ENCODE assay signal across 8 cellular contexts in genomic region chr10:110398419-110399162, GRCh38.
DNase-seq lines count a peak whose midpoint lies in the region; ATAC-seq, FAIRE-seq and TF ChIP-seq lines count a peak whose summit lies in the region.

No MANE protein-coding gene starts in this region.

- H3K4me3 ChIP-seq in AG04449 (ENCODE audit: low read depth, low read length) (no peak overlapping the region), colonic mucosa (no peak overlapping the region), mesenchymal stem cell (ENCODE audit: insufficient read depth in 1 of 2, low read depth in 1 of 2, low read length in 2 of 2) (peak overlapping the region in 1 of 2 experiments; percentile 38)

- no peaks in the 10 kb centered on the region for H3K36me3 ChIP-seq in colonic mucosa
- H3K36me3 ChIP-seq in mesenchymal stem cell (ENCODE audit: control insufficient read depth in 1 of 2, insufficient read depth in 2 of 2, low read depth in 1 of 2, low read length in 2 of 2) = no peaks in the 10 kb centered on the region

- no peak overlapping the region for H3K27ac Mint-ChIP-seq in naive thymus-derived CD8-positive, alpha-beta T cell

- no peaks in the 10 kb centered on the region for H3K79me1 ChIP-seq in mesenchymal stem cell (replicated peaks; ENCODE audit: low read length, poor library complexity, severe bottlenecking)

- no peak overlapping the region for H3K4me2 ChIP-seq in mesenchymal stem cell (ENCODE audit: low read length, poor library complexity, severe bottlenecking)

- peak overlapping the region; percentile 58 for H3K27ac ChIP-seq in colonic mucosa
- peak overlapping the region; percentile 69 for H3K27ac ChIP-seq in mesenchymal stem cell (ENCODE audit: low read length, poor library complexity, severe bottlenecking)

- DNase-seq in AG04449 (ENCODE audit: low read depth, low spot score) (peak; percentile 90), LHCN-M2 (ENCODE audit: low read depth) (peak; percentile 99), colonic mucosa (peak; percentile 90), mesenchymal stem cell (peak; percentile 97), GM19239 (ENCODE audit: insufficient read length, low spot score) (no peak)
- no peak for DNase-seq in stimulated activated naive CD4-positive, alpha-beta T cell (lab: John Stamatoyannopoulos, UW)
- no peak for DNase-seq in naive thymus-derived CD8-positive, alpha-beta T cell

- peak overlapping the region; percentile 48 for H4K91ac ChIP-seq in mesenchymal stem cell (ENCODE audit: low read length)

- no peak for FAIRE-seq in GM19239 (lab: Jason Lieb, UNC)

- 29% methylated on average over 9 of the region's 9 CpGs for WGBS in mesenchymal stem cell

- H3K27me3 ChIP-seq in colonic mucosa (no peaks in the 10 kb centered on the region), mesenchymal stem cell (ENCODE audit: control insufficient read depth in 1 of 2, insufficient read depth in 1 of 2, low read length in 2 of 2) (no peaks in the 10 kb centered on the region)

- H3K23ac ChIP-seq in mesenchymal stem cell (ENCODE audit: low read length in 2 of 2) = no peak overlapping the region

- TF ChIP-seq CTCF in AG04449 (IDR thresholded peaks at IDR 0.05; ENCODE audit: insufficient read depth, low read length, missing control alignments) (no peak), colonic mucosa (IDR thresholded peaks at IDR 0.05) (no peak)

- no peaks in the 10 kb centered on the region for H3K36me3 Mint-ChIP-seq in naive thymus-derived CD8-positive, alpha-beta T cell

- CTCF ChIA-PET in AG04449 (lab: Yijun Ruan, JAX) = interaction anchor here (1.1 to 3.0 kb wide), 4 partner anchors 11 to 148 kb away, joined by 3 to 7 read pairs (median 6); no protein-coding TSS in a partner anchor

- no peak overlapping the region for H3K14ac ChIP-seq in mesenchymal stem cell (ENCODE audit: low read length in 2 of 2)

- no peak overlapping the region for H2AFZ ChIP-seq in mesenchymal stem cell (ENCODE audit: low read depth, low read length)

- H3K4me3 Mint-ChIP-seq in naive thymus-derived CD8-positive, alpha-beta T cell = no peak overlapping the region

- intact Hi-C loops in colonic mucosa (cut with DNase I) = no loop called here

- H3K9ac ChIP-seq in colonic mucosa (ENCODE audit: low read depth in 2 of 2, low read length in 2 of 2) (peak overlapping the region in 1 of 2 donors; percentile 48), mesenchymal stem cell (ENCODE audit: low read length) (peak overlapping the region; percentile 87)

- peak overlapping the region; percentile 68 to 87 for H3K18ac ChIP-seq in mesenchymal stem cell (ENCODE audit: low read depth in 1 of 2, low read length in 2 of 2)

- H3K9me3 ChIP-seq in colonic mucosa (no peaks in the 10 kb centered on the region), mesenchymal stem cell (ENCODE audit: control insufficient read depth, low read length) (no peaks in the 10 kb centered on the region)

- H2BK15ac ChIP-seq in mesenchymal stem cell (ENCODE audit: low read depth, poor library complexity, severe bottlenecking) = no peak overlapping the region

- peak overlapping the region; percentile 50 for H2BK120ac ChIP-seq in mesenchymal stem cell (ENCODE audit: low read depth, low read length)

- POLR2A ChIA-PET in AG04449 (lab: Yijun Ruan, JAX) = interaction anchor here (0.5 to 2.0 kb wide), 3 partner anchors 13 to 100 kb away, joined by 3 to 6 read pairs (median 5); partner anchors contain the start of gene DUSP5
- POLR2A ChIA-PET in naive thymus-derived CD8-positive, alpha-beta T cell (lab: Charles Lee) = interaction anchor here (0.6 kb wide), 1 partner anchor 23 kb away, joined by 4 read pairs; no protein-coding TSS in a partner anchor

- peaks cover 14% of the 10 kb centered on the region for H3K4me1 ChIP-seq in colonic mucosa
- peaks cover 25% of the 10 kb centered on the region for H3K4me1 ChIP-seq in mesenchymal stem cell (ENCODE audit: control insufficient read depth, insufficient read depth, low read depth, low read length)

- H2BK12ac ChIP-seq in mesenchymal stem cell (ENCODE audit: low read length in 2 of 2) = peak overlapping the region; percentile 60 to 77

- peak overlapping the region; percentile 95 for H2AK5ac ChIP-seq in mesenchymal stem cell (ENCODE audit: low read length, severe bottlenecking)

- no peaks in the 10 kb centered on the region for H3K9me3 Mint-ChIP-seq in naive thymus-derived CD8-positive, alpha-beta T cell

- H3K4me1 Mint-ChIP-seq in naive thymus-derived CD8-positive, alpha-beta T cell = peaks cover 0 to 12% (median 0%) of the 10 kb centered on the region in 4 donors

- H4K8ac ChIP-seq in mesenchymal stem cell (ENCODE audit: low read length) = peak overlapping the region; percentile 3

- no peak for ATAC-seq in GM21529 (IDR thresholded peaks at IDR 0.05; ENCODE audit: unreplicated experiment)
- no peak for ATAC-seq in naive thymus-derived CD8-positive, alpha-beta T cell

- peaks cover 0 to 4% (median 0%) of the 10 kb centered on the region in 5 donors for H3K27me3 Mint-ChIP-seq in naive thymus-derived CD8-positive, alpha-beta T cell

- peak overlapping the region; percentile 66 to 70 for H3K4ac ChIP-seq in mesenchymal stem cell (ENCODE audit: low read depth in 1 of 2, low read length in 2 of 2)

- no peak overlapping the region for H2BK5ac ChIP-seq in mesenchymal stem cell (ENCODE audit: low read depth, low read length, poor library complexity, severe bottlenecking)

Comparison
In these comparisons a context has a peak if more than half of its experiments do, and no peak if none do; other contexts are left out.
1. DNase-seq: peak in AG04449 (single experiment), LHCN-M2 (single experiment), colonic mucosa (single experiment) and mesenchymal stem cell (single experiment); none in GM19239 (single experiment), stimulated activated naive CD4-positive, alpha-beta T cell (0 of 6) and naive thymus-derived CD8-positive, alpha-beta T cell (0 of 10).